ENCODE assay signal across 19 cellular contexts in the genomic region with DNA sequence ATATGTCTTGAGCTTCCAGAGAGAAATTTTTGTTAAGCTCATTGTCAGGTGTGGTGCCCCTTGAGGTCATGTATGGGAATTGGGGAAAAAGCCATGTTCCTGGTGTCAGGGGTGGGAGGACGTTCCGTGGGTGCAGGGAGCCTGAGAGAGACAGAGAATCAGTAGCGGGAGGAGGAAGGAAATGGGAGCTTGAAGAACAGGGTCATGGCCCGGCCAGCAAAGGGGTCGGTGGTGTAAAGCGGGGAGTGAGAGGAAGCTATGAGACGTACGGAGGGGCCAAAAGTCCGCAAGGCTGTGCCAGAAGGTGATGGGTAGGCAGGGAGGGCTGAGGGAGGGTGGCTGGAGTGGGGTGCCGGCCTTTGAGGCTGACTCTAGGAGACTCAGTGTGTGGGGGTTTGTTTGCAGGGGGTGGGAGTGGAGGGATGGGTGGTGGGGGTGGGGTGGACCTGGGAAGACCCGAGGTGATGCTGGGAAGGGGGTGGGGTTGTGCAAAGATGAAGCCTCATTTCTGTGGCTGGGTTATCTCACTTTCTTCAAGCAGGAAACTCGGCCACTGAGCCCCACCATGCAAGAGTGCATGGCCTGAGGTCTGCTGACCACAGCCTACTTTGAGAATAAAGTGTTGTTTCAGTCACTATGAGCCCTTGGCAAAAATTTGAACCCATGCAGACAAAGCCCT.
DNase-seq lines count a peak whose midpoint lies in the region; ATAC-seq, FAIRE-seq and TF ChIP-seq lines count a peak whose summit lies in the region.
"Had no signal": no experiment of that assay in that cellular context is flagged by ENCODE, and none has a peak within 500 bp of the region (broad histone marks: within the 10 kb centered on the region; RNA-seq: fewer than 3 reads in every experiment).

No MANE protein-coding gene starts in this region.

- peak; percentile 48; the same call in 1 of the 2 replicates for TF ChIP-seq POLR2A in GM12878 (IDR thresholded peaks at IDR 0.05; ENCODE audit: low read depth, low read length)

- H3K36me3 ChIP-seq in GM12878 (ENCODE audit: control insufficient read depth in 2 of 2, insufficient read depth in 2 of 2, low read length in 1 of 2) = peaks cover 11 to 14% of the 10 kb centered on the region in 2 experiments
- H3K36me3 ChIP-seq: ascending aorta, Peyer's patch, stomach had no signal

- H3K4me2 ChIP-seq in GM12878 (ENCODE audit: control insufficient read depth, insufficient read depth) = peak overlapping the region; percentile 53

- H3K4me1 Mint-ChIP-seq in activated CD8-positive, alpha-beta memory T cell treated with anti-CD3 and anti-CD28 coated beads, Interleukin-2, amount 10 ng/mL, durations not matched to agents 7 days and 5 days = peaks cover 64% of the 10 kb centered on the region
- peaks cover 49 to 59% (median 58%) of the 10 kb centered on the region in 3 donors for H3K4me1 Mint-ChIP-seq in IgD-negative memory B cell
- H3K4me1 Mint-ChIP-seq in stimulated activated memory B cell treated with anti-CD40 and anti-IgM and Interleukin-4, amounts not matched to agents 10 μg/mL and 1 μg/mL and 100 μg/mL, for 72 hours = peaks cover 87% of the 10 kb centered on the region
- H3K4me1 Mint-ChIP-seq: nephron had no signal

- TF ChIP-seq CTCF in GM12878 (IDR thresholded peaks at IDR 0.05 in 2 of 3, conservative IDR thresholded peaks at IDR 0.05 in 1 of 3; ENCODE audit: control insufficient read depth in 2 of 3, extremely low read depth in 1 of 3, insufficient read depth in 1 of 3, low read depth in 3 of 3, low read length in 3 of 3) = 0 out of 6 replicates have a peak, but pooled peaks of 2 of the 3 experiments have one; percentile 12 to 23

- H3K79me2 ChIP-seq in GM12878 (ENCODE audit: control insufficient read depth, insufficient read depth, low read length) = peaks cover 85% of the 10 kb centered on the region

- H3K27ac ChIP-seq in GM12878 (ENCODE audit: control insufficient read depth, insufficient read depth) = peak overlapping the region; percentile 87
- H3K27ac ChIP-seq: ascending aorta, stomach had no signal

- H3K9ac ChIP-seq in GM12878 (ENCODE audit: control insufficient read depth, insufficient read depth, low read length) = peak overlapping the region; percentile 46

- 23% methylated on average over 10 of the region's 12 CpGs for WGBS in GM12878 (ENCODE audit: insufficient coverage, insufficient replicate concordance, low lambda C conversion rate, missing lambda C conversion rate)

- CTCF ChIA-PET in activated CD8-positive, alpha-beta memory T cell treated with anti-CD3 and anti-CD28 coated beads, Interleukin-2, amount 10 ng/mL, durations not matched to agents 7 days and 5 days (lab: Charles Lee) = interaction anchor here (0.7 to 2.9 kb wide), 10 partner anchors 9 to 112 kb away, joined by 3 to 12 read pairs (median 7); no protein-coding TSS in a partner anchor
- CTCF ChIA-PET in GM12878 (lab: Yijun Ruan, JAX) = interaction anchor here (1.1 to 3.8 kb wide), 13 partner anchors 18 to 104 kb away, joined by 3 to 27 read pairs (median 5); no protein-coding TSS in a partner anchor

- RAD21 ChIA-PET in GM12878 (lab: Charles Lee; ENCODE audit: unreplicated experiment) = interaction anchor here (1.1 to 3.9 kb wide), 16 partner anchors 12 to 362 kb away, joined by 4 to 50 read pairs (median 9); no protein-coding TSS in a partner anchor

- no peaks in the 10 kb centered on the region for H3K9me3 Mint-ChIP-seq in activated CD8-positive, alpha-beta memory T cell treated with anti-CD3 and anti-CD28 coated beads, Interleukin-2, amount 10 ng/mL, durations not matched to agents 7 days and 5 days (ENCODE audit: low read depth)
- H3K9me3 Mint-ChIP-seq in IgD-negative memory B cell = no peaks in the 10 kb centered on the region
- H3K9me3 Mint-ChIP-seq in stimulated activated memory B cell treated with anti-CD40 and anti-IgM and Interleukin-4, amounts not matched to agents 10 μg/mL and 1 μg/mL and 100 μg/mL, for 72 hours = no peaks in the 10 kb centered on the region
- H3K9me3 Mint-ChIP-seq: nephron, T-cell had no signal

- SMC1A ChIA-PET in GM12878 (lab: Charles Lee; ENCODE audit: uncharacterized antibody, unreplicated experiment) = interaction anchor here (1.1 to 4.5 kb wide), 22 partner anchors 9 to 90 kb away, joined by 3 to 64 read pairs (median 10); no protein-coding TSS in a partner anchor

- peak overlapping the region; percentile 61; the same call in 1 of the 2 replicates for H3K4me3 ChIP-seq in GM12878
- H3K4me3 ChIP-seq: ascending aorta, stomach had no signal

- no peaks in the 10 kb centered on the region for H3K27me3 Mint-ChIP-seq in activated CD8-positive, alpha-beta memory T cell treated with anti-CD3 and anti-CD28 coated beads, Interleukin-2, amount 10 ng/mL, durations not matched to agents 7 days and 5 days
- H3K27me3 Mint-ChIP-seq in IgD-negative memory B cell = no peaks in the 10 kb centered on the region
- no peaks in the 10 kb centered on the region for H3K27me3 Mint-ChIP-seq in stimulated activated memory B cell treated with anti-CD40 and anti-IgM and Interleukin-4, amounts not matched to agents 10 μg/mL and 1 μg/mL and 100 μg/mL, for 72 hours

- peak; percentile 47 for FAIRE-seq in GM12878 (lab: Jason Lieb, UNC)

- peak; percentile 67 for DNase-seq in activated CD8-positive, alpha-beta memory T cell treated with anti-CD3 and anti-CD28 coated beads, Interleukin-2, amount 10 ng/mL, durations not matched to agents 7 days and 5 days
- no peak for DNase-seq in activated CD8-positive, alpha-beta memory T cell treated with anti-CD3 and anti-CD28 coated beads for 24 hours
- DNase-seq in GM12878 (ENCODE audit: low read depth, low spot score) (no peak), amniotic stem cell (lab: John Stamatoyannopoulos, UW) (no peak)
- no peak for DNase-seq in stimulated activated CD4-positive, alpha-beta T cell treated with anti-CD3 and anti-CD28 coated beads, Interleukin-15, amount 100 ng/mL, for 24 hours
- DNase-seq in stimulated activated CD4-positive, alpha-beta T cell treated with anti-CD3 and anti-CD28 coated beads, Interleukin-4, amount 100 ng/mL, for 1 hour = no peak
- DNase-seq: activated CD4-positive, alpha-beta T cell treated with anti-CD3 and anti-CD28 coated beads, Interleukin-2, amount 10 ng/mL, durations not matched to agents 24 days and 14 days; cortex of kidney; hypothalamus; NCI-H1417 treated with DMSO at 0.1 percent for 48 hours; NCI-H446 treated with DMSO at 0.1 percent for 48 hours; Peyer's patch; stomach had no signal

- H3K4me1 ChIP-seq in GM12878 (ENCODE audit: control insufficient read depth, insufficient read depth, low read length) = peaks cover 53% of the 10 kb centered on the region
- H3K4me1 ChIP-seq: ascending aorta had no signal

- BruUV-seq in GM12878 (replicated peaks; lab: Mats Ljungman, UMichigan) = no TSS peak

- H3K27me3 ChIP-seq in GM12878 (replicated peaks in 1 of 2; ENCODE audit: control insufficient read depth in 2 of 2, insufficient read depth in 2 of 2, low read length in 1 of 2) = no peaks in the 10 kb centered on the region
- H3K27me3 ChIP-seq: ascending aorta, Peyer's patch, stomach had no signal

- intact Hi-C loops in GM12878 (cut with micrococcal nuclease; ENCODE audit: unreplicated experiment) = no loop called here

- H2AFZ ChIP-seq in GM12878 (ENCODE audit: control insufficient read depth, low read depth, low read length) = no peak overlapping the region

- POLR2A ChIA-PET in GM12878 (lab: Charles Lee) = interaction anchor here (0.7 to 3.7 kb wide), 9 partner anchors 10 to 91 kb away, joined by 3 to 29 read pairs (median 5); no protein-coding TSS in a partner anchor

- peak; percentile 9 for ATAC-seq in activated CD8-positive, alpha-beta memory T cell treated with anti-CD3 and anti-CD28 coated beads, Interleukin-2, amount 10 ng/mL, durations not matched to agents 7 days and 5 days
- peak; percentile 47 for ATAC-seq in GM12878
- peak; percentile 13 for ATAC-seq in stimulated activated memory B cell treated with anti-CD40 and anti-IgM and Interleukin-4, amounts not matched to agents 10 μg/mL and 1 μg/mL and 100 μg/mL, for 72 hours
- ATAC-seq: left lobe of liver had no signal

- peak; percentile 21; the same call in 1 of the 2 replicates for TF ChIP-seq RAD21 in GM12878 (IDR thresholded peaks at IDR 0.05; ENCODE audit: insufficient read depth, low read depth, low read length)

- no peak for TF ChIP-seq EP300 in GM12878 (IDR thresholded peaks at IDR 0.05; ENCODE audit: borderline replicate concordance in 1 of 2, control insufficient read depth in 1 of 2, low read depth in 2 of 2, low read length in 2 of 2)

- in situ Hi-C loops in GM12878 (cut with MboI) = no loop called here

- peak overlapping the region; percentile 70 for H3K4me3 Mint-ChIP-seq in activated CD8-positive, alpha-beta memory T cell treated with anti-CD3 and anti-CD28 coated beads, Interleukin-2, amount 10 ng/mL, durations not matched to agents 7 days and 5 days
- peak overlapping the region in 3 of 4 donors; percentile 79 to 86 (median 80) for H3K4me3 Mint-ChIP-seq in IgD-negative memory B cell
- peak overlapping the region; percentile 42 for H3K4me3 Mint-ChIP-seq in stimulated activated memory B cell treated with anti-CD40 and anti-IgM and Interleukin-4, amounts not matched to agents 10 μg/mL and 1 μg/mL and 100 μg/mL, for 72 hours
- H3K4me3 Mint-ChIP-seq: activated CD4-positive, alpha-beta T cell treated with anti-CD3 and anti-CD28 coated beads, Interleukin-2, amount 10 ng/mL, durations not matched to agents 24 days and 14 days; nephron had no signal

- H4K20me1 ChIP-seq in GM12878 (ENCODE audit: control insufficient read depth, insufficient read depth) = no peaks in the 10 kb centered on the region

- H3K27ac Mint-ChIP-seq in activated CD8-positive, alpha-beta memory T cell treated with anti-CD3 and anti-CD28 coated beads, Interleukin-2, amount 10 ng/mL, durations not matched to agents 7 days and 5 days = peak overlapping the region; percentile 85
- peak overlapping the region; percentile 93 to 97 (median 95) for H3K27ac Mint-ChIP-seq in IgD-negative memory B cell
- peak overlapping the region; percentile 81 for H3K27ac Mint-ChIP-seq in stimulated activated memory B cell treated with anti-CD40 and anti-IgM and Interleukin-4, amounts not matched to agents 10 μg/mL and 1 μg/mL and 100 μg/mL, for 72 hours
- H3K27ac Mint-ChIP-seq: activated CD4-positive, alpha-beta T cell treated with anti-CD3 and anti-CD28 coated beads, Interleukin-2, amount 10 ng/mL, durations not matched to agents 24 days and 14 days; nephron had no signal

- H3K9me3 ChIP-seq in GM12878 (replicated peaks; ENCODE audit: control insufficient read depth, insufficient read depth, low read length) = no peaks in the 10 kb centered on the region
- H3K9me3 ChIP-seq: ascending aorta, Peyer's patch had no signal

- H3K36me3 Mint-ChIP-seq in activated CD8-positive, alpha-beta memory T cell treated with anti-CD3 and anti-CD28 coated beads, Interleukin-2, amount 10 ng/mL, durations not matched to agents 7 days and 5 days = peaks cover 23% of the 10 kb centered on the region
- peaks cover 2% of the 10 kb centered on the region for H3K36me3 Mint-ChIP-seq in IgD-negative memory B cell
- peaks cover 38% of the 10 kb centered on the region for H3K36me3 Mint-ChIP-seq in stimulated activated memory B cell treated with anti-CD40 and anti-IgM and Interleukin-4, amounts not matched to agents 10 μg/mL and 1 μg/mL and 100 μg/mL, for 72 hours
- H3K36me3 Mint-ChIP-seq: T-cell had no signal

TF ChIP-seq in GM12878, 131 proteins besides CTCF, POLR2A, EP300 and RAD21 (continues in another document):
- TF ChIP-seq EED (IDR thresholded peaks at IDR 0.05; ENCODE audit: low read depth) = 0 out of 2 replicates have a peak, but pooled peaks have one; percentile 23
